ENCODE assay signal across 1 cellular context in the genomic region with DNA sequence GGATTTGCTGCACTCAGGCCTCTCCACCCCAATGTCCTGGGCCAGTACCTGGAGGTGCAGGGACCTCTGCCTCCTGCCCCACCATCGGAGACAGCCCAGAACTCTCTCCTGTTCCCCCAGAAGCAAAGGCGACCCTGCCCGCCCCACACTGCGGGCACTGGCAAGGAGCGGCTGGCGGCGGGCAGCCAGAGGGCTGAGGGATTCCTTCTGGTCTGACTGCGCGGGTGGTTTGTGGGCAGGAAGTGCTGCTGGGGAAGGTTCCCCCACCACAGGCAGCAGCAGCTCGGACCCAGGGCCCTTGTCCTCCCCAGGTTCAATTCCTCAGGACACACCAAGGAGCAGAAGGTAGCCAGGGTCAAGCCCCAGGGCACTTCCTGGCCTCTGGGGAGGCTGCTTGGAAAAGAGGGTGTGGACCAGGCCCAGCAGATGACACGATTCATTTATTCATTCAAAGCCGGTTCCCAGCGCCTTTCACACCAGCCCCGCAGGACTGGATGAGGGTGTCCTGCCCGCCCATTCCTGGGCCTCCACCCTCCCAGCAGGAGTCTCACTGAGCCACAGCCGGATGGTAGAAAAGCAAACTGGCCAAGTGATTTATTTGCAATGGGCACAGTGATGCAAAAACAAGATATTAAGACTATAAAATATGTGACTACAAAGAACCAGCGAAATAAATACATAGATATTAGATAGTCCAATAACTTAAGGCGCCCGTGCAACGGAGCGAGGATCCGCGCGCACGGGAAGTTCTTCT.
TF ChIP-seq lines count a peak whose summit lies in the region.

No MANE protein-coding gene starts in this region.

TF ChIP-seq in SK-N-SH treated with all-trans-retinoic acid at 6 μM for 48 hours, 23 proteins besides CTCF, POLR2A, EP300 and RAD21 (continued from another document):
- no peak for TF ChIP-seq ZNF70 (CRISPR knock-in tag; IDR thresholded peaks at IDR 0.05)
- TF ChIP-seq, protein P1, sequence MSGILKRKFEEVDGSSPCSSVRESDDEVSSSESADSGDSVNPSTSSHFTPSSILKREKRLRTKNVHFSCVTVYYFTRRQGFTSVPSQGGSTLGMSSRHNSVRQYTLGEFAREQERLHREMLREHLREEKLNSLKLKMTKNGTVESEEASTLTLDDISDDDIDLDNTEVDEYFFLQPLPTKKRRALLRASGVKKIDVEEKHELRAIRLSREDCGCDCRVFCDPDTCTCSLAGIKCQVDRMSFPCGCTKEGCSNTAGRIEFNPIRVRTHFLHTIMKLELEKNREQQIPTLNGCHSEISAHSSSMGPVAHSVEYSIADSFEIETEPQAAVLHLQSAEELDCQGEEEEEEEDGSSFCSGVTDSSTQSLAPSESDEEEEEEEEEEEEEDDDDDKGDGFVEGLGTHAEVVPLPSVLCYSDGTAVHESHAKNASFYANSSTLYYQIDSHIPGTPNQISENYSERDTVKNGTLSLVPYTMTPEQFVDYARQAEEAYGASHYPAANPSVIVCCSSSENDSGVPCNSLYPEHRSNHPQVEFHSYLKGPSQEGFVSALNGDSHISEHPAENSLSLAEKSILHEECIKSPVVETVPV (CRISPR knock-in tag; IDR thresholded peaks at IDR 0.05) = no peak
- no peak for TF ChIP-seq GLIS3 (CRISPR knock-in tag; IDR thresholded peaks at IDR 0.05)
- no peak for TF ChIP-seq SNAI2 (CRISPR knock-in tag; IDR thresholded peaks at IDR 0.05)
- TF ChIP-seq PPARA (CRISPR knock-in tag; IDR thresholded peaks at IDR 0.05; ENCODE audit: borderline replicate concordance) = no peak
- no peak for TF ChIP-seq ZC3H10 (CRISPR knock-in tag; IDR thresholded peaks at IDR 0.05)
- no peak for TF ChIP-seq OSR1 (CRISPR knock-in tag; IDR thresholded peaks at IDR 0.05)
- no peak for TF ChIP-seq BACH2 (CRISPR knock-in tag; IDR thresholded peaks at IDR 0.05; ENCODE audit: borderline replicate concordance)
- TF ChIP-seq, protein P2, sequence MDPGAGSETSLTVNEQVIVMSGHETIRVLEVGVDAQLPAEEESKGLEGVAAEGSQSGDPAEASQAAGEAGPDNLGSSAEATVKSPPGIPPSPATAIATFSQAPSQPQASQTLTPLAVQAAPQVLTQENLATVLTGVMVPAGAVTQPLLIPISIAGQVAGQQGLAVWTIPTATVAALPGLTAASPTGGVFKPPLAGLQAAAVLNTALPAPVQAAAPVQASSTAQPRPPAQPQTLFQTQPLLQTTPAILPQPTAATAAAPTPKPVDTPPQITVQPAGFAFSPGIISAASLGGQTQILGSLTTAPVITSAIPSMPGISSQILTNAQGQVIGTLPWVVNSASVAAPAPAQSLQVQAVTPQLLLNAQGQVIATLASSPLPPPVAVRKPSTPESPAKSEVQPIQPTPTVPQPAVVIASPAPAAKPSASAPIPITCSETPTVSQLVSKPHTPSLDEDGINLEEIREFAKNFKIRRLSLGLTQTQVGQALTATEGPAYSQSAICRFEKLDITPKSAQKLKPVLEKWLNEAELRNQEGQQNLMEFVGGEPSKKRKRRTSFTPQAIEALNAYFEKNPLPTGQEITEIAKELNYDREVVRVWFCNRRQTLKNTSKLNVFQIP (CRISPR knock-in tag; IDR thresholded peaks at IDR 0.05; ENCODE audit: borderline replicate concordance, low read depth) = no peak
- TF ChIP-seq ARNTL (CRISPR knock-in tag; IDR thresholded peaks at IDR 0.05; ENCODE audit: borderline replicate concordance, low read depth) = no peak
- TF ChIP-seq ZFP3 (CRISPR knock-in tag; IDR thresholded peaks at IDR 0.05) = no peak
